ENCODE assay signal across 8 cellular contexts in genomic region chr5:127229185-127229889, GRCh38.
DNase-seq lines count a peak whose midpoint lies in the region; ATAC-seq, FAIRE-seq and TF ChIP-seq lines count a peak whose summit lies in the region.

No MANE protein-coding gene starts in this region.

- no peak for FAIRE-seq in frontal cortex (lab: Jason Lieb, UNC)

- H2BK120ac ChIP-seq in neuronal stem cell (ENCODE audit: low read depth, low read length): no peak overlapping the region

- H2BK12ac ChIP-seq in neuronal stem cell (ENCODE audit: low read length): no peak overlapping the region

- H2BK15ac ChIP-seq in neuronal stem cell (ENCODE audit: low read length): peak overlapping the region; percentile 88

- peak overlapping the region; percentile 96 for H3K18ac ChIP-seq in neuronal stem cell (ENCODE audit: low read length)

- H3K27me3 ChIP-seq in OCI-LY3 (ENCODE audit: low read depth, low read length) (no peaks in the 10 kb centered on the region), neuronal stem cell (ENCODE audit: control insufficient read depth in 3 of 3, insufficient read depth in 3 of 3, low read depth in 1 of 3, low read length in 3 of 3) (peaks cover 0 to 7% (median 3%) of the 10 kb centered on the region in 3 experiments), testis (no peaks in the 10 kb centered on the region)

- H3K9ac ChIP-seq in OCI-LY3 (ENCODE audit: low read length) (peak overlapping the region; percentile 77), neuronal stem cell (ENCODE audit: low read depth, low read length, poor library complexity) (peak overlapping the region; percentile 84)

- H2BK5ac ChIP-seq in neuronal stem cell (ENCODE audit: low read length): no peak overlapping the region

- H4K8ac ChIP-seq in neuronal stem cell (ENCODE audit: low read depth, low read length): no peak overlapping the region

- H3K4me2 ChIP-seq in OCI-LY3 (ENCODE audit: low read length) (peak overlapping the region; percentile 81), neuronal stem cell (ENCODE audit: insufficient read depth, low read length, poor library complexity, severe bottlenecking) (peak overlapping the region; percentile 86)

- H3K14ac ChIP-seq in neuronal stem cell (ENCODE audit: low read length): no peak overlapping the region

- WGBS in neuronal stem cell (ENCODE audit: extremely low coverage in 2 of 2, insufficient read length in 2 of 2, insufficient replicate concordance in 1 of 2), 2 donors: no CpG with 5 or more reads among the region's 61 CpGs
- 0 to 1% methylated on average over 53 to 56 of the region's 61 CpGs for WGBS in testis, 2 donors

- no peak overlapping the region for H2AK5ac ChIP-seq in neuronal stem cell (ENCODE audit: low read depth, low read length)

- intact Hi-C loops in testis (cut with DNase I; ENCODE audit: low total_unique reads): no loop called here

- peak; percentile 21 for TF ChIP-seq CTCF in OCI-LY3 (IDR thresholded peaks at IDR 0.05; ENCODE audit: low read depth, low read length)
- peak in 1 of 3 experiments; percentile 23 for TF ChIP-seq CTCF in testis (IDR thresholded peaks at IDR 0.05)

- H3K9me3 ChIP-seq in OCI-LY3 (ENCODE audit: insufficient read depth, low read length) (no peaks in the 10 kb centered on the region), neuronal stem cell (replicated peaks in 1 of 2; ENCODE audit: control insufficient read depth in 2 of 2, insufficient read depth in 1 of 2, low read depth in 1 of 2, low read length in 2 of 2) (no peaks in the 10 kb centered on the region), testis (no peaks in the 10 kb centered on the region)

- H3K36me3 ChIP-seq in OCI-LY3 (replicated peaks; ENCODE audit: low read depth, low read length): no peaks in the 10 kb centered on the region
- no peaks in the 10 kb centered on the region for H3K36me3 ChIP-seq in neuronal stem cell (replicated peaks in 1 of 2; ENCODE audit: control insufficient read depth in 2 of 2, insufficient read depth in 2 of 2, low read length in 2 of 2)
- H3K36me3 ChIP-seq in testis (ENCODE audit: low read depth, missing control alignments): no peaks in the 10 kb centered on the region

- peak overlapping the region; percentile 84 for H3K4me3 ChIP-seq in OCI-LY3 (ENCODE audit: low read length)
- peak overlapping the region in 1 of 2 donors; percentile 80 for H3K4me3 ChIP-seq in neuronal stem cell (ENCODE audit: low read length in 2 of 2)
- peak overlapping the region; percentile 53 to 75 for H3K4me3 ChIP-seq in testis

- H4K20me1 ChIP-seq in OCI-LY3 (ENCODE audit: insufficient read depth, low read length): no peaks in the 10 kb centered on the region

- peak; percentile 75 for ATAC-seq in HG02981 (IDR thresholded peaks at IDR 0.05; ENCODE audit: unreplicated experiment)

- DNase-seq in NCI-H2227 (lab: John Stamatoyannopoulos, UW; ENCODE audit: unreplicated experiment) (peak; percentile 29), NCI-H2227 treated with DMSO at 0.1 percent for 48 hours (lab: John Stamatoyannopoulos, UW) (no peak), frontal cortex (ENCODE audit: low spot score in 2 of 2) (peak; percentile 40 to 55), neuronal stem cell (ENCODE audit: low spot score) (peak; percentile 12), testis (peak; percentile 64)
- peak; percentile 79 for DNase-seq in activated effector memory CD4-positive, alpha-beta T cell treated with anti-CD3 and anti-CD28 coated beads, Interleukin-2, amount 50 U/mL, for 16 hours

- H2AFZ ChIP-seq in OCI-LY3 (ENCODE audit: low read depth, low read length) (peak overlapping the region; percentile 94), neuronal stem cell (ENCODE audit: low read length) (peak overlapping the region; percentile 68)

- no peaks in the 10 kb centered on the region for H3K79me1 ChIP-seq in neuronal stem cell (ENCODE audit: low read depth, low read length)

- H3K27ac ChIP-seq in OCI-LY3 (ENCODE audit: low read length) (no peak overlapping the region), neuronal stem cell (replicated peaks; ENCODE audit: low read length) (no peak overlapping the region), testis (peak overlapping the region; percentile 67 to 79)

- no peak for TF ChIP-seq POLR2A in testis (IDR thresholded peaks at IDR 0.05)

- H3K4ac ChIP-seq in neuronal stem cell (ENCODE audit: low read length): no peak overlapping the region

- peak overlapping the region; percentile 77 for H4K91ac ChIP-seq in neuronal stem cell (ENCODE audit: low read depth, low read length, poor library complexity)

- peaks cover 4% of the 10 kb centered on the region; the same call in 1 of the 2 replicates for H3K4me1 ChIP-seq in OCI-LY3 (ENCODE audit: low read length)
- H3K4me1 ChIP-seq in neuronal stem cell (ENCODE audit: control insufficient read depth in 2 of 2, insufficient read depth in 1 of 2, low read depth in 1 of 2, low read length in 2 of 2): peaks cover 0 to 5% of the 10 kb centered on the region in 2 donors
- H3K4me1 ChIP-seq in testis: no peaks in the 10 kb centered on the region

- H3K23ac ChIP-seq in neuronal stem cell (ENCODE audit: low read depth, low read length, poor library complexity): peak overlapping the region; percentile 71

- H3K79me2 ChIP-seq in OCI-LY3 (ENCODE audit: low read length): no peaks in the 10 kb centered on the region

Comparison
In these comparisons a context has a peak if more than half of its experiments do, and no peak if none do; other contexts are left out.
1. H3K27ac ChIP-seq: peak in testis (2 of 2); none in OCI-LY3 (single experiment) and neuronal stem cell (single experiment).